Comparison of ENCODE assay signal across 11 cellular contexts in genomic region chr9:33350310-33350709, GRCh38. TPM values are rescaled to one million over a fixed set of nuclear protein-coding genes. Genes with fewer than 3 reads are reported as not detected.
DNase-seq lines count a peak whose midpoint lies in the region; ATAC-seq and TF ChIP-seq lines count a peak whose summit lies in the region.
"Had no signal": no experiment of that assay in that cellular context is flagged by ENCODE, and none has a peak within 500 bp of the region (broad histone marks: within the 10 kb centered on the region; RNA-seq: fewer than 3 reads in every experiment).

No MANE protein-coding gene starts in this region.

- H3K4me2 ChIP-seq in PC-9: peak overlapping the region; percentile 46

- 0 out of 2 replicates have a peak, but pooled peaks cover 4% of the 10 kb centered on the region for H3K79me2 ChIP-seq in PC-9 (ENCODE audit: low read depth)

- H4K20me1 ChIP-seq in PC-9 (ENCODE audit: insufficient read depth): no peaks in the 10 kb centered on the region

- CTCF ChIA-PET in PC-9 (lab: Charles Lee): interaction anchor here (0.7 kb wide), 1 partner anchor 117 kb away, joined by 4 read pairs; no protein-coding TSS in a partner anchor

- H3K4me3 ChIP-seq in AG09309 (ENCODE audit: control insufficient read depth, low read depth, low read length) (no peak overlapping the region), PC-9 (no peak overlapping the region)

- no peak for ATAC-seq in GM19452 (IDR thresholded peaks at IDR 0.05; ENCODE audit: unreplicated experiment)
- ATAC-seq: effector memory CD8-positive, alpha-beta T cell had no signal

- H3K9me2 ChIP-seq in PC-9 (ENCODE audit: insufficient read depth): no peaks in the 10 kb centered on the region

- BruUV-seq in PC-9 (replicated peaks; lab: Mats Ljungman, UMichigan): no TSS peak

- POLR2A ChIA-PET in PC-9 (lab: Charles Lee; ENCODE audit: unreplicated experiment): interaction anchor here (0.5 to 0.6 kb wide), 2 partner anchors 30 to 89 kb away, joined by 3 to 4 read pairs; no protein-coding TSS in a partner anchor

- peaks cover 22% of the 10 kb centered on the region for H3K4me1 ChIP-seq in PC-9 (replicated peaks; ENCODE audit: insufficient read depth)

- peak overlapping the region; percentile 54 for H3K27ac ChIP-seq in PC-9

- H3K9me3 ChIP-seq in PC-9 (ENCODE audit: insufficient read depth, low read depth): no peaks in the 10 kb centered on the region

- H2AFZ ChIP-seq in PC-9: no peak overlapping the region

- H3F3A ChIP-seq in PC-9 (ENCODE audit: insufficient read depth, low read depth): peaks cover 20% of the 10 kb centered on the region

- no peaks in the 10 kb centered on the region for H3K27me3 ChIP-seq in PC-9 (ENCODE audit: insufficient read depth, low read depth)

- no peaks in the 10 kb centered on the region for H3K36me3 ChIP-seq in PC-9 (ENCODE audit: low read depth)

- TF ChIP-seq CTCF in AG09309 (IDR thresholded peaks at IDR 0.05; ENCODE audit: control insufficient read depth, insufficient read depth, low read depth, low read length, missing control alignments): no peak
- TF ChIP-seq CTCF in PC-9 (conservative IDR thresholded peaks at IDR 0.05): no peak

- intact Hi-C loops in PC-9 (cut with micrococcal nuclease; ENCODE audit: unreplicated experiment): loop anchor here (2.0 kb wide), 1 partner anchor 30 kb away; no protein-coding TSS in a partner anchor

- peak; percentile 66 for DNase-seq in AG09309 (ENCODE audit: low read depth)
- DNase-seq in PC-9: peak; percentile 19 to 86
- DNase-seq in fibroblast of gingiva (ENCODE audit: low read depth): peak; percentile 94
- DNase-seq in non-pigmented ciliary epithelial cell (ENCODE audit: low read depth): peak; percentile 64
- DNase-seq in NCI-H82 treated with DMSO at 0.1 percent for 48 hours (lab: John Stamatoyannopoulos, UW; ENCODE audit: unreplicated experiment): no peak
- no peak for DNase-seq in stimulated activated CD4-positive, alpha-beta T cell treated with anti-CD3 and anti-CD28 coated beads, Interleukin-15, amount 100 ng/mL, for 24 hours
- DNase-seq in NCI-H2196 treated with DMSO at 0.1 percent for 48 hours (lab: John Stamatoyannopoulos, UW; ENCODE audit: unreplicated experiment): no peak
- DNase-seq: activated CD4-positive, alpha-beta T cell treated with anti-CD3 and anti-CD28 coated beads, Interleukin-2, amount 50 U/mL, for 48 hours; effector memory CD8-positive, alpha-beta T cell; NCI-H748 treated with DMSO at 0.1 percent for 48 hours had no signal

RNA-seq across cellular contexts. Expression of gene AQP7, which starts 52.1 kb away (rescaled TPM):
- 0.59 TPM in 1 of 2 replicates, not detected in the other for total RNA-seq in PC-9 (2021)

RNA-seq across cellular contexts. Expression of gene NFX1, which starts 60.0 kb away (rescaled TPM):
- 14.9 and 15.0 TPM in 2 replicates for total RNA-seq in PC-9 (2021)

Comparison
In these comparisons a context has a peak if more than half of its experiments do, and no peak if none do; other contexts are left out.
1. DNase-seq: peak in AG09309 (single experiment), PC-9 (2 of 2), fibroblast of gingiva (single experiment) and non-pigmented ciliary epithelial cell (single experiment); none in NCI-H82 treated with DMSO at 0.1 percent for 48 hours (single experiment), stimulated activated CD4-positive, alpha-beta T cell treated with anti-CD3 and anti-CD28 coated beads, Interleukin-15, amount 100 ng/mL, for 24 hours (single experiment) and NCI-H2196 treated with DMSO at 0.1 percent for 48 hours (single experiment).